ENCODE assay signal across 8 cellular contexts in genomic region chrX:17242470-17242869, GRCh38.
DNase-seq lines count a peak whose midpoint lies in the region; ATAC-seq and TF ChIP-seq lines count a peak whose summit lies in the region.

No MANE protein-coding gene starts in this region.

- peaks cover 5% of the 10 kb centered on the region for H3K27me3 Mint-ChIP-seq in HFFc6 (ENCODE audit: insufficient read depth)

- WGBS in hepatocyte (ENCODE audit: low lambda C conversion rate, missing lambda C conversion rate), result 26% methylated on average over 5 of the region's 5 CpGs
- 20 to 30% (median 27%) methylated on average over 5 of the region's 5 CpGs for WGBS in spleen, 5 donors

- no peaks in the 10 kb centered on the region for H3K9me3 ChIP-seq in DND-41 (ENCODE audit: insufficient read depth, low read length, severe bottlenecking)
- peaks cover 7% of the 10 kb centered on the region for H3K9me3 ChIP-seq in adipocyte (ENCODE audit: control insufficient read depth, low read length)
- H3K9me3 ChIP-seq in hepatocyte (ENCODE audit: low read depth), result no peaks in the 10 kb centered on the region
- H3K9me3 ChIP-seq in spleen, result no peaks in the 10 kb centered on the region

- peak; percentile 47; the same call in 1 of the 3 replicates for ATAC-seq in DND-41 (ENCODE audit: insufficient read depth, low read depth)
- no peak for ATAC-seq in HG03280 (IDR thresholded peaks at IDR 0.05; ENCODE audit: unreplicated experiment)

- H2AFZ ChIP-seq in DND-41 (ENCODE audit: low read depth, low read length), result no peak overlapping the region
- no peak overlapping the region for H2AFZ ChIP-seq in hepatocyte

- H3K4me1 Mint-ChIP-seq in HFFc6 (ENCODE audit: low read depth), result no peaks in the 10 kb centered on the region

- H3K36me3 Mint-ChIP-seq in HFFc6 (ENCODE audit: low read depth), result no peaks in the 10 kb centered on the region

- intact Hi-C loops in spleen (cut with DNase I; ENCODE audit: low total_unique reads), result loop anchor here (5.0 to 10.0 kb wide), 2 partner anchors 342 to 450 kb away; no protein-coding TSS in a partner anchor

- H3K9me2 ChIP-seq in hepatocyte (replicated peaks; ENCODE audit: insufficient read depth), result no peaks in the 10 kb centered on the region

- peak; percentile 12 for DNase-seq in DND-41
- peak; percentile 31 for DNase-seq in HFFc6
- peak; percentile 54 for DNase-seq in NCI-H460 (ENCODE audit: extremely low read depth, low read depth)
- DNase-seq in adipocyte (ENCODE audit: low read depth), result peak; percentile 79
- DNase-seq in hepatocyte (ENCODE audit: low spot score), result peak; percentile 62
- DNase-seq in spleen, result no peak
- DNase-seq in NK-92 treated with Interleukin-12 subunit alpha and Interleukin-12 subunit beta, amount 100 ng/mL, for 24 hours (lab: John Stamatoyannopoulos, UW), result no peak

- H3K36me3 ChIP-seq in DND-41 (ENCODE audit: insufficient read depth, low read length) (no peaks in the 10 kb centered on the region), adipocyte (ENCODE audit: control insufficient read depth, insufficient read depth, low read length, severe bottlenecking) (no peaks in the 10 kb centered on the region), hepatocyte (replicated peaks; ENCODE audit: insufficient read depth, low read depth) (no peaks in the 10 kb centered on the region), spleen (no peaks in the 10 kb centered on the region)

- TF ChIP-seq POLR2A in spleen (IDR thresholded peaks at IDR 0.05), result no peak

- no peaks in the 10 kb centered on the region for H3K9me3 Mint-ChIP-seq in HFFc6

- peak; percentile 75 for TF ChIP-seq CTCF in DND-41 (IDR thresholded peaks at IDR 0.05; ENCODE audit: borderline replicate concordance, extremely low read depth, low read length, poor library complexity, severe bottlenecking)
- TF ChIP-seq CTCF in HFFc6 (IDR thresholded peaks at IDR 0.05), result peak; percentile 84
- TF ChIP-seq CTCF in hepatocyte (IDR thresholded peaks at IDR 0.05; ENCODE audit: poor library complexity), result peak; percentile 71
- TF ChIP-seq CTCF in spleen (IDR thresholded peaks at IDR 0.05 in 8 of 11, conservative IDR thresholded peaks at IDR 0.05 in 3 of 11), result peak in 10 of 11 experiments; percentile 38 to 74 (median 64)

- H3K27ac ChIP-seq in DND-41 (ENCODE audit: low read length) (no peak overlapping the region), hepatocyte (no peak overlapping the region), spleen (no peak overlapping the region)

- H3K27me3 ChIP-seq in DND-41 (ENCODE audit: insufficient read depth, low read length, poor library complexity) (no peaks in the 10 kb centered on the region), adipocyte (replicated peaks; ENCODE audit: control insufficient read depth, insufficient read depth, low read length) (peaks cover 42% of the 10 kb centered on the region), hepatocyte (no peaks in the 10 kb centered on the region), spleen (replicated peaks in 1 of 7) (no peaks in the 10 kb centered on the region)

- H3K4me2 ChIP-seq in DND-41 (ENCODE audit: insufficient read depth, low read length) (no peak overlapping the region), hepatocyte (no peak overlapping the region)

- H3K27ac Mint-ChIP-seq in HFFc6, result no peak overlapping the region

- H4K20me1 ChIP-seq in DND-41 (ENCODE audit: insufficient read depth, low read length), result no peaks in the 10 kb centered on the region
- H4K20me1 ChIP-seq in hepatocyte (ENCODE audit: insufficient read depth, poor library complexity, severe bottlenecking), result no peaks in the 10 kb centered on the region

- H3K4me3 ChIP-seq in DND-41 (ENCODE audit: low read depth in 1 of 2, low read length in 2 of 2) (no peak overlapping the region), adipocyte (ENCODE audit: low read length) (no peak overlapping the region), hepatocyte (no peak overlapping the region), spleen (no peak overlapping the region)

- no peak overlapping the region for H3K4me3 Mint-ChIP-seq in HFFc6

- H3K9ac ChIP-seq in DND-41 (ENCODE audit: low read depth, low read length) (no peak overlapping the region), adipocyte (ENCODE audit: low read length) (no peak overlapping the region)

- no peaks in the 10 kb centered on the region for H3K79me2 ChIP-seq in DND-41 (ENCODE audit: insufficient read depth, low read length)
- no peaks in the 10 kb centered on the region for H3K79me2 ChIP-seq in hepatocyte

- H3K4me1 ChIP-seq in DND-41 (ENCODE audit: insufficient read depth, low read length) (no peaks in the 10 kb centered on the region), adipocyte (ENCODE audit: control insufficient read depth, insufficient read depth, low read length) (no peaks in the 10 kb centered on the region), hepatocyte (ENCODE audit: insufficient read depth) (no peaks in the 10 kb centered on the region), spleen (no peaks in the 10 kb centered on the region)

Comparison
In these comparisons a context has a peak if more than half of its experiments do, and no peak if none do; other contexts are left out.
1. DNase-seq: peak in DND-41 (single experiment), HFFc6 (single experiment), NCI-H460 (single experiment), adipocyte (single experiment) and hepatocyte (single experiment); none in spleen (single experiment) and NK-92 treated with Interleukin-12 subunit alpha and Interleukin-12 subunit beta, amount 100 ng/mL, for 24 hours (single experiment).
2. Peak in every context shown above with its lines, with median percentiles within 50 percentile points of each other: CTCF ChIP-seq.